1 cellular context compared by ENCODE assay signal in the genomic region with DNA sequence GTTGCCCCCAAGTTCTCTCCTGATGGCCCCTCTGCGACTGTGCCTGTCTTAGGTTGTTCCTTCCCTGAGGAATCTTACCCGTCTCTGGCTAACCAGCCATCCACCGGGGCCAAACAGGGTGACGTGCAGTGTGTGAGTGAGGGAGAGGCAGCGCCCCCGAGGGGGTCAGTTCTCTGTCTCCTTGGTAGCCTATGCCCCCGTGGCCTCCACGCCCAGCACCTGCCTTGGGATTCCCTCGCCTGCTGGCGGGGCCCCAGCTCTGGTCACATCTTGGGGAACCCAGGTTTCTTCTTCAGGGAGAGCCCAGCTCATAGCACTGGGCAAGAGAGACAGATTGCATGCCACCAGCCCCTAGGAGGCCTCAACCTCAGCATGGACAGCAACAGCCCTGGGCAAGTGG.
TF ChIP-seq lines count a peak whose summit lies in the region.

No MANE protein-coding gene starts in this region.

TF ChIP-seq in A549, 52 proteins besides CTCF, POLR2A, EP300 and RAD21:
- TF ChIP-seq NFE2L2 (conservative IDR thresholded peaks at IDR 0.05; ENCODE audit: low read length): no peak
- TF ChIP-seq MAX (IDR thresholded peaks at IDR 0.05): no peak
- no peak for TF ChIP-seq GATA3 (IDR thresholded peaks at IDR 0.05; ENCODE audit: borderline replicate concordance)
- TF ChIP-seq MAFK (IDR thresholded peaks at IDR 0.05; ENCODE audit: partially characterized antibody): no peak
- TF ChIP-seq HDAC2 (IDR thresholded peaks at IDR 0.05): no peak
- no peak for TF ChIP-seq ESRRA (IDR thresholded peaks at IDR 0.05; ENCODE audit: borderline replicate concordance, low read length)
- no peak for TF ChIP-seq HOXA7 (CRISPR knock-in tag; IDR thresholded peaks at IDR 0.05)
- no peak for TF ChIP-seq NR3C1 (IDR thresholded peaks at IDR 0.05)
- TF ChIP-seq POLR2AphosphoS2 (conservative IDR thresholded peaks at IDR 0.05; ENCODE audit: low read length): no peak
- TF ChIP-seq HMGXB4 (CRISPR knock-in tag; IDR thresholded peaks at IDR 0.05; ENCODE audit: borderline replicate concordance): no peak
- no peak for TF ChIP-seq TFCP2L1 (CRISPR knock-in tag; IDR thresholded peaks at IDR 0.05)
- TF ChIP-seq JUN (IDR thresholded peaks at IDR 0.05): no peak
- no peak for TF ChIP-seq REST (IDR thresholded peaks at IDR 0.05)
- no peak for TF ChIP-seq ATOH8 (CRISPR knock-in tag; IDR thresholded peaks at IDR 0.05; ENCODE audit: low read depth)
